In genomic region chr5:72408127-72408526, GRCh38 we compare ENCODE assay signal across 1 cellular context.
TF ChIP-seq lines count a peak whose summit lies in the region.

No MANE protein-coding gene starts in this region.

TF ChIP-seq in IMR-90, 13 proteins besides CTCF, POLR2A, EP300 and RAD21 (continued from another document):
- no peak for TF ChIP-seq USF2 (IDR thresholded peaks at IDR 0.05; ENCODE audit: low read depth, low read length)
- TF ChIP-seq MAFK (IDR thresholded peaks at IDR 0.05; ENCODE audit: low read depth, low read length) = no peak
- no peak for TF ChIP-seq SMC3 (IDR thresholded peaks at IDR 0.05; ENCODE audit: low read depth, low read length)
- TF ChIP-seq RCOR1 (IDR thresholded peaks at IDR 0.05; ENCODE audit: insufficient replicate concordance, low read length) = no peak
- no peak for TF ChIP-seq NFE2L2 (IDR thresholded peaks at IDR 0.05; ENCODE audit: low read depth, low read length)
- no peak for TF ChIP-seq RFX5 (IDR thresholded peaks at IDR 0.05; ENCODE audit: low read depth, low read length)
- no peak for TF ChIP-seq BHLHE40 (IDR thresholded peaks at IDR 0.05; ENCODE audit: low read depth, low read length)
- no peak for TF ChIP-seq MAZ (IDR thresholded peaks at IDR 0.05; ENCODE audit: borderline replicate concordance, low read depth, low read length)
